ENCODE assay signal across 1 cellular context in genomic region chr2:68605939-68606338, GRCh38.
TF ChIP-seq lines count a peak whose summit lies in the region.

No MANE protein-coding gene starts in this region.

TF ChIP-seq in WTC11, 78 proteins besides CTCF, POLR2A, EP300 and RAD21 (continued from another document):
- TF ChIP-seq FOXK1 (CRISPR knock-in tag; IDR thresholded peaks at IDR 0.05) (no peak), CREM (CRISPR knock-in tag; IDR thresholded peaks at IDR 0.05) (no peak), GTF2I (CRISPR knock-in tag; conservative IDR thresholded peaks at IDR 0.05) (no peak), PREB (CRISPR knock-in tag; IDR thresholded peaks at IDR 0.05; ENCODE audit: borderline replicate concordance) (no peak), SMAD4 (CRISPR knock-in tag; IDR thresholded peaks at IDR 0.05) (no peak), CBFB (CRISPR knock-in tag; IDR thresholded peaks at IDR 0.05; ENCODE audit: low read depth) (no peak)
